In the genomic region with DNA sequence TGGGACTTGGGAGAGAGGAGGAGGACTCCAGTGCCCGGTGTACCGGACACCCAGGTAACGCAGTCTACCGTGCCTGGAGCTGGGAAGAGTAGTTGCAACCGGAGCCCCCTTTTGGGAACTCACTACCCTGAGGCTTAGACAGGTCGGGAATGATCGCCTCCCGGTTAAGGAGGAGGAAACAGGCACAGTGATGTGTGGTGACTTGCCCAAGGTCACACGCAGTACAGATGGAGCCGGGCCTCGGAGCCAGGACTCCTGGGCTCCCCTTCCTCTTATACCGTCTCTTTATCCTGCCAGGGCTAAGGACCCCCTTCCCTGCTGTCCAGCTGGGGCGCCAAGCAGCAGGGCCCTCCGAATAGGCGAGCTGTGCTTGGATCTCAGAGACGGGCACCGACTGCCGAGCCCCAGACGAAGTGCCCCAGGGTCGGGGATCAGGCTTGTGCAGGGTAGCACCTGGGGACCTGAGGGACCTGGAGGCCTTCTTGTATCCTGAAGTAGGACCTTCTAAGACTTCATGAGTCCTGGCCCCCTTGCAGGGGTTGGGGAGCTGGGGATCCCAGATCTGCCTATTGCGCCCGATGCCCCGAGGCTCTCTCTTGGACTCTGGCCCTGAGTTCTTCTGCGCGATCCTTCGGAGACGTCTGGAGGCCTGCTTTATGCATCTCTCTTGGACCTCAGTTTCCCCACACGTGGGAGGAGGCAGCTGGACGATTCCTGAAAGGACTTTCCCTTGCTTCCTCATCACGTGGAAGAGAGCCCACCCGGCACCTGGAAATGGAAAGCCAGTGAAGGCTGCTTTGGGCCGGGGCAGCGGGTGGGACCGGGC, we compare ENCODE assay signal across 10 cellular contexts. TPM values are rescaled to one million over a fixed set of nuclear protein-coding genes. Genes with fewer than 3 reads are reported as not detected.
DNase-seq lines count a peak whose midpoint lies in the region; ATAC-seq and TF ChIP-seq lines count a peak whose summit lies in the region.
"Had no signal": no experiment of that assay in that cellular context is flagged by ENCODE, and none has a peak within 500 bp of the region (broad histone marks: within the 10 kb centered on the region; RNA-seq: fewer than 3 reads in every experiment).

No MANE protein-coding gene starts in this region.

- H3K36me3 Mint-ChIP-seq in activated CD8-positive, alpha-beta T cell treated with anti-CD3 and anti-CD28 coated beads for 36 hours (ENCODE audit: low read depth): no peaks in the 10 kb centered on the region

- no peaks in the 10 kb centered on the region for H3K36me3 ChIP-seq in left lung
- no peaks in the 10 kb centered on the region for H3K36me3 ChIP-seq in stomach smooth muscle (ENCODE audit: control insufficient read depth in 2 of 2, insufficient read depth in 2 of 2, low read length in 2 of 2)

- intact Hi-C loops in activated CD8-positive, alpha-beta T cell treated with anti-CD3 and anti-CD28 coated beads for 36 hours (cut with micrococcal nuclease): loop anchor here (10.0 kb wide), 2 partner anchors 108 to 378 kb away; no protein-coding TSS in a partner anchor
- intact Hi-C loops in left lung (cut with DNase I): no loop called here

- ATAC-seq in activated CD8-positive, alpha-beta T cell treated with anti-CD3 and anti-CD28 coated beads for 36 hours: no peak
- ATAC-seq in left lung: no peak

- H3K9ac ChIP-seq in stomach smooth muscle (ENCODE audit: low read length in 2 of 2): no peak overlapping the region

- H3K4me1 ChIP-seq in left lung (peaks cover 22 to 46% of the 10 kb centered on the region in 2 donors), stomach smooth muscle (ENCODE audit: control insufficient read depth, insufficient read depth, low read length) (peaks cover 43% of the 10 kb centered on the region)

- DNase-seq in NCI-H748 (lab: John Stamatoyannopoulos, UW; ENCODE audit: unreplicated experiment): peak; percentile 31
- no peak for DNase-seq in NCI-H748 treated with DMSO at 0.1 percent for 48 hours (lab: John Stamatoyannopoulos, UW)
- peak; percentile 11 for DNase-seq in activated CD8-positive, alpha-beta T cell treated with anti-CD3 and anti-CD28 coated beads for 36 hours
- DNase-seq in left lung: peak in 1 of 2 donors; percentile 77
- no peak for DNase-seq in foreskin melanocyte
- DNase-seq in NCI-H128 (lab: John Stamatoyannopoulos, UW; ENCODE audit: unreplicated experiment): no peak
- DNase-seq in COLO829 (ENCODE audit: low spot score): no peak

- POLR2A ChIA-PET in activated CD8-positive, alpha-beta T cell treated with anti-CD3 and anti-CD28 coated beads for 36 hours (lab: Charles Lee): no interaction called here

- H3K27me3 ChIP-seq in left lung (peaks cover 77 to 100% of the 10 kb centered on the region in 2 donors), stomach smooth muscle (ENCODE audit: control insufficient read depth in 1 of 2, insufficient read depth in 2 of 2, low read length in 2 of 2) (peaks cover 58 to 73% of the 10 kb centered on the region in 2 donors)

- H3K4me1 Mint-ChIP-seq in activated CD8-positive, alpha-beta T cell treated with anti-CD3 and anti-CD28 coated beads for 36 hours (ENCODE audit: low read depth): peaks cover 29% of the 10 kb centered on the region

- H3K4me3 Mint-ChIP-seq in activated CD8-positive, alpha-beta T cell treated with anti-CD3 and anti-CD28 coated beads for 36 hours: no peak overlapping the region

- no peaks in the 10 kb centered on the region for H3K9me3 Mint-ChIP-seq in activated CD8-positive, alpha-beta T cell treated with anti-CD3 and anti-CD28 coated beads for 36 hours

- H3K27ac ChIP-seq in left lung (no peak overlapping the region), stomach smooth muscle (ENCODE audit: low read length) (no peak overlapping the region)

- CTCF ChIA-PET in activated CD8-positive, alpha-beta T cell treated with anti-CD3 and anti-CD28 coated beads for 36 hours (lab: Charles Lee): interaction anchor here (1.1 to 2.8 kb wide), 2 partner anchors 8 to 11 kb away, joined by 3 to 6 read pairs; no protein-coding TSS in a partner anchor

- no peak for TF ChIP-seq CTCF in activated CD8-positive, alpha-beta T cell treated with anti-CD3 and anti-CD28 coated beads for 36 hours (IDR thresholded peaks at IDR 0.05)
- no peak for TF ChIP-seq CTCF in left lung (IDR thresholded peaks at IDR 0.05)

- no peak overlapping the region for H3K27ac Mint-ChIP-seq in activated CD8-positive, alpha-beta T cell treated with anti-CD3 and anti-CD28 coated beads for 36 hours

- H3K4me3 ChIP-seq in left lung (peak overlapping the region; percentile 2 to 23), stomach smooth muscle (ENCODE audit: low read length in 2 of 2) (peak overlapping the region; percentile 44 to 74)
- H3K4me3 ChIP-seq: mucosa of descending colon had no signal

- no peaks in the 10 kb centered on the region for H3K9me3 ChIP-seq in left lung
- H3K9me3 ChIP-seq in stomach smooth muscle (ENCODE audit: control insufficient read depth in 2 of 2, low read length in 2 of 2): no peaks in the 10 kb centered on the region
- H3K9me3 ChIP-seq: mucosa of descending colon had no signal

- H3K27me3 Mint-ChIP-seq in activated CD8-positive, alpha-beta T cell treated with anti-CD3 and anti-CD28 coated beads for 36 hours: peaks cover 70% of the 10 kb centered on the region

RNA-seq across cellular contexts. Expression of gene CYP26A1, which starts 0.8 kb away (rescaled TPM):
- total RNA-seq in activated CD8-positive, alpha-beta T cell treated with anti-CD3 and anti-CD28 coated beads for 36 hours: not detected
- under 1 TPM in 1 of 2 donors, not detected in 1; 0.21 TPM for total RNA-seq in left lung
- total RNA-seq: mucosa of descending colon; T-helper 2 cell treated with Interferon-gamma antibody and Interleukin-4, amounts not matched to agents 100 ng/mL and 5 ng/mL, for 36 hours had no signal

RNA-seq across cellular contexts. Expression of gene CYP26C1, which starts 12.3 kb away (rescaled TPM):
- total RNA-seq in activated CD8-positive, alpha-beta T cell treated with anti-CD3 and anti-CD28 coated beads for 36 hours: not detected
- total RNA-seq in left lung: under 1 TPM; 0.09 to 0.42 TPM
- total RNA-seq: T-helper 2 cell treated with Interferon-gamma antibody and Interleukin-4, amounts not matched to agents 100 ng/mL and 5 ng/mL, for 36 hours had no signal

Comparison
In these comparisons a context has a peak if more than half of its experiments do, and no peak if none do; other contexts are left out.
1. DNase-seq: peak in NCI-H748 (single experiment) and activated CD8-positive, alpha-beta T cell treated with anti-CD3 and anti-CD28 coated beads for 36 hours (single experiment); none in NCI-H748 treated with DMSO at 0.1 percent for 48 hours (single experiment), foreskin melanocyte (single experiment), NCI-H128 (single experiment) and COLO829 (single experiment).